ENCODE assay signal across 13 cellular contexts in genomic region chr2:210009896-210010295, GRCh38. TPM values are rescaled to one million over a fixed set of nuclear protein-coding genes. Genes with fewer than 3 reads are reported as not detected.
A peak's percentile ranks its signal among the peaks of the same experiment; 100 is the strongest.
DNase-seq lines count a peak whose midpoint lies in the region; TF ChIP-seq lines count a peak whose summit lies in the region.
"Had no signal": no experiment of that assay in that cellular context is flagged by ENCODE, and none has a peak within 500 bp of the region (broad histone marks: within the 10 kb centered on the region; RNA-seq: fewer than 3 reads in every experiment).

No MANE protein-coding gene starts in this region.

- no peak overlapping the region for H2BK5ac ChIP-seq in trophoblast cell (ENCODE audit: low read depth, low read length, poor library complexity)

- no peak for TF ChIP-seq POLR2A in adrenal gland (IDR thresholded peaks at IDR 0.05)

- no peak overlapping the region for H3K14ac ChIP-seq in trophoblast cell (ENCODE audit: low read length)

- H3K23ac ChIP-seq in trophoblast cell (ENCODE audit: low read length), result no peak overlapping the region

- TF ChIP-seq CTCF in adrenal gland (IDR thresholded peaks at IDR 0.05), result no peak

- H3K36me3 ChIP-seq in adrenal gland (replicated peaks in 1 of 2) (peaks cover 0 to 3% of the 10 kb centered on the region in 2 donors), trophoblast cell (ENCODE audit: control insufficient read depth in 1 of 2, insufficient read depth in 2 of 2, low read length in 2 of 2) (peaks cover 7 to 8% of the 10 kb centered on the region in 2 experiments)

- H3K27me3 Mint-ChIP-seq in activated T-cell treated with anti-CD3 and anti-CD28 coated beads, Interleukin-2, amount 50 U/mL, for 24 hours, result no peaks in the 10 kb centered on the region
- H3K27me3 Mint-ChIP-seq: CD4-positive, CD25-positive, alpha-beta regulatory T cell had no signal

- no peaks in the 10 kb centered on the region for H3K79me2 ChIP-seq in trophoblast cell (ENCODE audit: control insufficient read depth, insufficient read depth, low read length, poor library complexity)

- peaks cover 92% of the 10 kb centered on the region for H3K36me3 Mint-ChIP-seq in activated T-cell treated with anti-CD3 and anti-CD28 coated beads, Interleukin-2, amount 50 U/mL, for 24 hours (ENCODE audit: low read depth)

- no peaks in the 10 kb centered on the region for H3K79me1 ChIP-seq in trophoblast cell (ENCODE audit: low read length)

- H3K18ac ChIP-seq in trophoblast cell (ENCODE audit: low read length), result no peak overlapping the region

- H3K9me3 ChIP-seq in adrenal gland (replicated peaks in 1 of 3), result no peaks in the 10 kb centered on the region
- H3K9me3 ChIP-seq in trophoblast cell (ENCODE audit: insufficient read depth, low read depth, low read length), result no peaks in the 10 kb centered on the region

- no peak overlapping the region for H4K12ac ChIP-seq in trophoblast cell (ENCODE audit: low read depth, low read length)

- H3K4me3 ChIP-seq in adrenal gland (no peak overlapping the region), trophoblast cell (ENCODE audit: low read depth, low read length) (no peak overlapping the region)
- H3K4me3 ChIP-seq: BLaER1 treated with 17β-estradiol and CSF1 and Interleukin-3, amounts not matched to agents 10 nM and 100 nM had no signal

- no peaks in the 10 kb centered on the region for H3K9me3 Mint-ChIP-seq in activated T-cell treated with anti-CD3 and anti-CD28 coated beads, Interleukin-2, amount 50 U/mL, for 24 hours
- H3K9me3 Mint-ChIP-seq: CD4-positive, CD25-positive, alpha-beta regulatory T cell had no signal

- H3K4ac ChIP-seq in trophoblast cell (ENCODE audit: low read depth, low read length), result peak overlapping the region; percentile 86

- peaks cover 61% of the 10 kb centered on the region for H3K4me1 Mint-ChIP-seq in activated T-cell treated with anti-CD3 and anti-CD28 coated beads, Interleukin-2, amount 50 U/mL, for 24 hours (ENCODE audit: low read depth)

- DNase-seq in activated T-cell treated with anti-CD3 and anti-CD28 coated beads, Interleukin-2, amount 50 U/mL, for 24 hours, result no peak
- DNase-seq in activated T-cell treated with anti-CD3 and anti-CD28 coated beads for 4 hours (no peak), HT-29 (ENCODE audit: low spot score) (peak; percentile 15), adrenal gland (peak in 1 of 7 donors; percentile 16), trophoblast cell (no peak), DMS114 treated with DMSO at 0.1 percent for 48 hours (lab: John Stamatoyannopoulos, UW; ENCODE audit: unreplicated experiment) (no peak), H4 (ENCODE audit: low spot score) (no peak)
- DNase-seq: 8988T; AML-193; CD4-positive, CD25-positive, alpha-beta regulatory T cell; HCEC 1CT had no signal

- H2BK12ac ChIP-seq in trophoblast cell (ENCODE audit: low read length), result no peak overlapping the region

- no peak overlapping the region for H2AFZ ChIP-seq in trophoblast cell (ENCODE audit: insufficient read depth, low read length, poor library complexity)

- H2BK120ac ChIP-seq in trophoblast cell (ENCODE audit: insufficient read depth, low read length, poor library complexity), result no peak overlapping the region

- H4K8ac ChIP-seq in trophoblast cell (ENCODE audit: low read depth, low read length), result no peak overlapping the region

- H3K27me3 ChIP-seq in adrenal gland, result no peaks in the 10 kb centered on the region
- H3K27me3 ChIP-seq in trophoblast cell (ENCODE audit: insufficient read depth, low read length), result no peaks in the 10 kb centered on the region
- H3K27me3 ChIP-seq: BLaER1 treated with 17β-estradiol and CSF1 and Interleukin-3, amounts not matched to agents 10 nM and 100 nM had no signal

- no peak overlapping the region for H2AK5ac ChIP-seq in trophoblast cell (ENCODE audit: low read length)

- 47 to 72% (median 64%) methylated on average over 3 of the region's 3 CpGs for WGBS in adrenal gland, 4 donors
- WGBS in trophoblast cell (ENCODE audit: extremely low coverage, insufficient coverage, insufficient read length), result no CpG with 5 or more reads among the region's 3 CpGs

- H4K91ac ChIP-seq in trophoblast cell (ENCODE audit: low read depth, low read length), result no peak overlapping the region

- peak overlapping the region; percentile 41 for H3K27ac Mint-ChIP-seq in activated T-cell treated with anti-CD3 and anti-CD28 coated beads, Interleukin-2, amount 50 U/mL, for 24 hours
- H3K27ac Mint-ChIP-seq: CD4-positive, CD25-positive, alpha-beta regulatory T cell had no signal

- H3K4me1 ChIP-seq in adrenal gland (replicated peaks in 1 of 2) (peaks cover 14 to 48% of the 10 kb centered on the region in 2 donors), trophoblast cell (ENCODE audit: control insufficient read depth in 1 of 2, insufficient read depth in 2 of 2, low read length in 2 of 2) (no peaks in the 10 kb centered on the region)

- H3K4me2 ChIP-seq in trophoblast cell (ENCODE audit: low read length), result no peak overlapping the region
- H3K4me2 ChIP-seq: BLaER1 treated with 17β-estradiol and CSF1 and Interleukin-3, amounts not matched to agents 10 nM and 100 nM had no signal

- intact Hi-C loops in adrenal gland (cut with DNase I), result no loop called here

- H3K4me3 Mint-ChIP-seq in activated T-cell treated with anti-CD3 and anti-CD28 coated beads, Interleukin-2, amount 50 U/mL, for 24 hours, result no peak overlapping the region
- H3K4me3 Mint-ChIP-seq: CD4-positive, CD25-positive, alpha-beta regulatory T cell had no signal

- no peak overlapping the region for H3K9ac ChIP-seq in trophoblast cell (ENCODE audit: low read length)
- H3K9ac ChIP-seq: BLaER1 treated with 17β-estradiol and CSF1 and Interleukin-3, amounts not matched to agents 10 nM and 100 nM had no signal

- H3K27ac ChIP-seq in adrenal gland, result peak overlapping the region in 3 of 5 donors; percentile 19 to 47 (median 36)
- no peak overlapping the region for H3K27ac ChIP-seq in trophoblast cell (ENCODE audit: low read depth, low read length)
- H3K27ac ChIP-seq: BLaER1 treated with 17β-estradiol and CSF1 and Interleukin-3, amounts not matched to agents 10 nM and 100 nM; HL-60 had no signal

RNA-seq across cellular contexts. Expression of gene RPE, which starts 7.5 kb away (rescaled TPM):
- total RNA-seq in HT-29 (2014; rRNA removed; shearing (Covaris generic)), result 63.9 and 68.6 TPM in 2 replicates
- total RNA-seq in adrenal gland, result 100 to 1,000 TPM in 1 of 8 donors, 10 to 100 TPM in 7; 52.0 to 221 (median 67.1) TPM
- polyA plus RNA-seq in adrenal gland, result 10 to 100 TPM; 12.6 to 77.9 (median 16.3) TPM
- 21.8 and 21.9 TPM in 2 replicates for polyA plus RNA-seq in trophoblast cell (2013)
- 125 and 164 TPM in 2 replicates for total RNA-seq in H4 (2014; rRNA removed; shearing (Covaris generic))
